In genomic region chr4:57163530-57164459, GRCh38 we compare ENCODE assay signal across 1 cellular context.
A peak's percentile ranks its signal among the peaks of the same experiment; 100 is the strongest.
TF ChIP-seq lines count a peak whose summit lies in the region.

No MANE protein-coding gene starts in this region.

TF ChIP-seq in HepG2, 621 proteins besides CTCF, POLR2A, EP300 and RAD21 (continued from another document and continues in another):
- TF ChIP-seq ZNF574 (CRISPR knock-in tag; IDR thresholded peaks at IDR 0.05) (peak; percentile 58), ZNF839 (CRISPR knock-in tag; IDR thresholded peaks at IDR 0.05; ENCODE audit: borderline replicate concordance) (0 out of 2 replicates have a peak, but pooled peaks have one; percentile 25), IRF1 (CRISPR knock-in tag; IDR thresholded peaks at IDR 0.05; ENCODE audit: low read depth) (no peak), SUZ12 (IDR thresholded peaks at IDR 0.05; ENCODE audit: low read depth, low read length) (no peak), ZNF605 (CRISPR knock-in tag; IDR thresholded peaks at IDR 0.05) (peak; percentile 53; the same call in 1 of the 2 replicates), MIER3 (CRISPR knock-in tag; IDR thresholded peaks at IDR 0.05; ENCODE audit: borderline replicate concordance) (peak; percentile 15; the same call in 1 of the 2 replicates), FOXK1 (CRISPR knock-in tag; IDR thresholded peaks at IDR 0.05; ENCODE audit: borderline replicate concordance, low read depth) (no peak), ZSCAN21 (CRISPR knock-in tag; IDR thresholded peaks at IDR 0.05; ENCODE audit: borderline replicate concordance) (no peak; the same call in 1 of the 2 replicates), HOXA3 (CRISPR knock-in tag; IDR thresholded peaks at IDR 0.05) (peak; percentile 39; the same call in 1 of the 2 replicates), SKIL (CRISPR knock-in tag; IDR thresholded peaks at IDR 0.05; ENCODE audit: borderline replicate concordance) (0 out of 2 replicates have a peak, but pooled peaks have one; percentile 35), CREB1 (IDR thresholded peaks at IDR 0.05) (0 out of 2 replicates have a peak, but pooled peaks have one; percentile 2), CREB1 (CRISPR knock-in tag; IDR thresholded peaks at IDR 0.05) (no peak), ZNF562 (CRISPR knock-in tag; IDR thresholded peaks at IDR 0.05; ENCODE audit: borderline replicate concordance) (no peak), ZNF704 (CRISPR knock-in tag; IDR thresholded peaks at IDR 0.05; ENCODE audit: borderline replicate concordance) (0 out of 2 replicates have a peak, but pooled peaks have one; percentile 52), NR2F6 (IDR thresholded peaks at IDR 0.05) (no peak), NR2F6 (CRISPR knock-in tag; IDR thresholded peaks at IDR 0.05) (peak; percentile 7; the same call in 1 of the 2 replicates), REL (CRISPR knock-in tag; conservative IDR thresholded peaks at IDR 0.05) (0 out of 2 replicates have a peak, but pooled peaks have one; percentile 44), MTERF4 (CRISPR knock-in tag; IDR thresholded peaks at IDR 0.05) (0 out of 2 replicates have a peak, but pooled peaks have one; percentile 80), ZNF264 (CRISPR knock-in tag; IDR thresholded peaks at IDR 0.05) (0 out of 2 replicates have a peak, but pooled peaks have one; percentile 36), E2F5 (CRISPR knock-in tag; conservative IDR thresholded peaks at IDR 0.05) (peak; percentile 79), ZBTB46 (CRISPR knock-in tag; IDR thresholded peaks at IDR 0.05; ENCODE audit: borderline replicate concordance) (no peak), THAP8 (CRISPR knock-in tag; IDR thresholded peaks at IDR 0.05; ENCODE audit: borderline replicate concordance) (0 out of 2 replicates have a peak, but pooled peaks have one; percentile 54), REPIN1 (CRISPR knock-in tag; IDR thresholded peaks at IDR 0.05; ENCODE audit: borderline replicate concordance, low read depth) (peak; percentile 73; the same call in 1 of the 2 replicates), ZNF597 (CRISPR knock-in tag; IDR thresholded peaks at IDR 0.05) (no peak), TEF (CRISPR knock-in tag; IDR thresholded peaks at IDR 0.05) (no peak), ZNF331 (CRISPR knock-in tag; IDR thresholded peaks at IDR 0.05) (peak; percentile 43; the same call in 1 of the 2 replicates), ARID4A (CRISPR knock-in tag; IDR thresholded peaks at IDR 0.05; ENCODE audit: borderline replicate concordance) (peak; percentile 31; the same call in 1 of the 2 replicates), ZNF367 (CRISPR knock-in tag; IDR thresholded peaks at IDR 0.05; ENCODE audit: borderline replicate concordance) (no peak), ZNF326 (CRISPR knock-in tag; IDR thresholded peaks at IDR 0.05; ENCODE audit: borderline replicate concordance) (no peak)
